14 cellular contexts compared by ENCODE assay signal in genomic region chr6:46719099-46719498, GRCh38. TPM values are rescaled to one million over a fixed set of nuclear protein-coding genes. Genes with fewer than 3 reads are reported as not detected.
DNase-seq lines count a peak whose midpoint lies in the region; ATAC-seq and TF ChIP-seq lines count a peak whose summit lies in the region.
"Had no signal": no experiment of that assay in that cellular context is flagged by ENCODE, and none has a peak within 500 bp of the region (broad histone marks: within the 10 kb centered on the region; RNA-seq: fewer than 3 reads in every experiment).

No MANE protein-coding gene starts in this region.

- ATAC-seq in activated T-helper 17 cell treated with anti-CD3 and anti-CD28 coated beads, Interleukin-2, amount 50 U/mL, for 72 hours (replicated peaks), result peak; percentile 89
- ATAC-seq in HG03469 (IDR thresholded peaks at IDR 0.05; ENCODE audit: unreplicated experiment) (no peak), left lung (no peak), HG03196 (IDR thresholded peaks at IDR 0.05; ENCODE audit: unreplicated experiment) (no peak)

- H3K36me3 ChIP-seq in left lung, result no peaks in the 10 kb centered on the region
- H3K36me3 ChIP-seq: Peyer's patch had no signal

- H3K4me3 Mint-ChIP-seq in activated T-helper 17 cell treated with anti-CD3 and anti-CD28 coated beads, Interleukin-2, amount 50 U/mL, for 72 hours, result no peak overlapping the region

- intact Hi-C loops in left lung (cut with DNase I), result no loop called here

- peaks cover 5% of the 10 kb centered on the region for H3K4me1 Mint-ChIP-seq in activated T-helper 17 cell treated with anti-CD3 and anti-CD28 coated beads, Interleukin-2, amount 50 U/mL, for 72 hours

- H3K27ac Mint-ChIP-seq in activated T-helper 17 cell treated with anti-CD3 and anti-CD28 coated beads, Interleukin-2, amount 50 U/mL, for 72 hours, result no peak overlapping the region

- H3K27ac ChIP-seq in left lung, result no peak overlapping the region
- H3K27ac ChIP-seq: Peyer's patch had no signal

- TF ChIP-seq CTCF in left lung (IDR thresholded peaks at IDR 0.05), result no peak

- peaks cover 0 to 6% of the 10 kb centered on the region in 2 donors for H3K4me1 ChIP-seq in left lung
- H3K4me1 ChIP-seq: Peyer's patch had no signal

- no peaks in the 10 kb centered on the region for H3K27me3 ChIP-seq in left lung
- H3K27me3 ChIP-seq: Peyer's patch had no signal

- no peaks in the 10 kb centered on the region for H3K36me3 Mint-ChIP-seq in activated T-helper 17 cell treated with anti-CD3 and anti-CD28 coated beads, Interleukin-2, amount 50 U/mL, for 72 hours (ENCODE audit: low read depth)

- H3K4me3 ChIP-seq in left lung, result no peak overlapping the region
- H3K4me3 ChIP-seq: Peyer's patch had no signal

- H3K27me3 Mint-ChIP-seq in activated T-helper 17 cell treated with anti-CD3 and anti-CD28 coated beads, Interleukin-2, amount 50 U/mL, for 72 hours, result peaks cover 31% of the 10 kb centered on the region

- H3K9me3 ChIP-seq in left lung, result no peaks in the 10 kb centered on the region
- H3K9me3 ChIP-seq: Peyer's patch had no signal

- no peaks in the 10 kb centered on the region for H3K9me3 Mint-ChIP-seq in activated T-helper 17 cell treated with anti-CD3 and anti-CD28 coated beads, Interleukin-2, amount 50 U/mL, for 72 hours

- DNase-seq in 8988T (peak; percentile 37), HCEC 1CT (peak; percentile 57), glomerular visceral epithelial cell (ENCODE audit: extremely low spot score) (peak; percentile 28), left lung (no peak), T-helper 9 cell (no peak)
- DNase-seq: activated CD8-positive, alpha-beta memory T cell treated with anti-CD3 and anti-CD28 coated beads for 24 hours; activated naive CD4-positive, alpha-beta T cell; erythroblast; mesendoderm; NCI-H1092 had no signal

RNA-seq across cellular contexts. Expression of gene PLA2G7, which starts 16.1 kb away (rescaled TPM):
- total RNA-seq in activated T-helper 17 cell treated with anti-CD3 and anti-CD28 coated beads, Interleukin-2, amount 50 U/mL, for 72 hours, result not detected
- total RNA-seq in left lung, result 10 to 100 TPM; 19.6 to 32.1 TPM

RNA-seq across cellular contexts. Expression of gene ANKRD66, which starts 27.6 kb away (rescaled TPM):
- total RNA-seq in activated T-helper 17 cell treated with anti-CD3 and anti-CD28 coated beads, Interleukin-2, amount 50 U/mL, for 72 hours, result not detected
- total RNA-seq in left lung, result 1 to 10 TPM in 1 of 2 donors, not detected in 1; 2.4 TPM
- total RNA-seq: Peyer's patch had no signal

RNA-seq across cellular contexts. Expression of gene TDRD6, which starts 31.4 kb away (rescaled TPM):
- not detected for total RNA-seq in activated T-helper 17 cell treated with anti-CD3 and anti-CD28 coated beads, Interleukin-2, amount 50 U/mL, for 72 hours
- total RNA-seq in left lung, result under 1 TPM; 0.34 to 0.38 TPM

Comparison
In these comparisons a context has a peak if more than half of its experiments do, and no peak if none do; other contexts are left out.
1. DNase-seq: peak in 8988T (single experiment), HCEC 1CT (single experiment) and glomerular visceral epithelial cell (single experiment); none in left lung (0 of 2) and T-helper 9 cell (single experiment).
2. RNA of gene PLA2G7, which starts 16.1 kb away (total RNA-seq): 19.6 to 32.1 TPM in left lung; not detected in activated T-helper 17 cell treated with anti-CD3 and anti-CD28 coated beads, Interleukin-2, amount 50 U/mL, for 72 hours; every median in the first group is over 10 times any median in the second.